ENCODE assay signal across 10 cellular contexts in the genomic region with DNA sequence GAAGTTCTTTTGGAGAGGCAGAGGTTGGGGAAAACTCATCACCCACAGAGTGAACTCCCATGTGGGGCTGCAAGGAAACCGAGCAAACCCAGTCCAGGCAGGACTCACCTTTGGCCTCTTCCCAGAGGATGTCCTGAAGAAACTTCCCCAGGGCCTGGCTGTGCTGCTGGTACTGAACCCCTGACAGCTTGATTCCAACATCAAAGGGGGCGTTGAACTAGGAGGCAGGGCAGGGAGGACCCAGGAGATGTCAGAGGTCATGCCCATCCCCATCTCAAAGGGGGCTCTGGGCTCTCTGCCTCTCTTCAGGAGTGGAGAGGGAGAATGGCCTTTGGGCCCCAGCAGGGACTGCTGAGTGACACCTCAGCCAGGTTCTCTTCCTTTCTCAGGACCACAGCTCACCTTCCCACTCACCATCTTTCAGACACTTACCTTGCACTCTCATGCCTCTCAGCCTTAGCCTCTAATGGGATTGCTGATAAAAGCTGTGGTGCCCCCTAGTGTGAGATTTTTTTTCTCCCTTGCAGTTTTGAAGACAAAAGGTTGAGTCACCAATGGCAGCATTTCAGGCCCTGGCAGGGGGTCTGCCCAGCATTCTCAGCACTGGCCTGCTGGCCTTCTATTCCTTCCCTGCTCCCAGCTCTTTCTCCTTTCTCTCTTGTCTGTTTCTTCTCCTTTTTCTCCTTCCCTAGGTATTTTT. TPM values are rescaled to one million over a fixed set of nuclear protein-coding genes. Genes with fewer than 3 reads are reported as not detected.
DNase-seq lines count a peak whose midpoint lies in the region; ATAC-seq, FAIRE-seq and TF ChIP-seq lines count a peak whose summit lies in the region.
"Had no signal": no experiment of that assay in that cellular context is flagged by ENCODE, and none has a peak within 500 bp of the region (broad histone marks: within the 10 kb centered on the region; RNA-seq: fewer than 3 reads in every experiment).

No MANE protein-coding gene starts in this region.

- ATAC-seq in GM12878 (no peak), HG03280 (IDR thresholded peaks at IDR 0.05; ENCODE audit: unreplicated experiment) (no peak), HG03520 (IDR thresholded peaks at IDR 0.05; ENCODE audit: unreplicated experiment) (no peak), HG03159 (IDR thresholded peaks at IDR 0.05; ENCODE audit: unreplicated experiment) (no peak)

- POLR2A ChIA-PET in GM10248 (lab: Yijun Ruan, JAX): no interaction called here
- POLR2A ChIA-PET in GM12878 (lab: Charles Lee): interaction anchor here (0.5 to 0.7 kb wide), 2 partner anchors 21 to 34 kb away, joined by 3 to 4 read pairs; no protein-coding TSS in a partner anchor

- BruUV-seq in GM12878 (replicated peaks; lab: Mats Ljungman, UMichigan): no TSS peak

- TF ChIP-seq POLR2A in GM12878 (IDR thresholded peaks at IDR 0.05; ENCODE audit: low read depth, low read length): peak; percentile 26; the same call in 1 of the 2 replicates

- CTCF ChIA-PET in GM10248 (lab: Yijun Ruan, JAX) (interaction anchor here (0.8 to 3.0 kb wide), 13 partner anchors 10 to 354 kb away, joined by 3 to 16 read pairs (median 4); partner anchors contain the start of genes CRELD1 and SEC13), GM12878 (lab: Yijun Ruan, JAX) (interaction anchor here (0.8 kb wide), 1 partner anchor 352 kb away, joined by 4 read pairs; no protein-coding TSS in a partner anchor)

- TF ChIP-seq EP300 in GM12878 (IDR thresholded peaks at IDR 0.05; ENCODE audit: borderline replicate concordance in 1 of 2, control insufficient read depth in 1 of 2, low read depth in 2 of 2, low read length in 2 of 2): no peak

- TF ChIP-seq CTCF in GM10248 (IDR thresholded peaks at IDR 0.05; ENCODE audit: control extremely low read depth, extremely low read depth, low read depth, missing control alignments): peak; percentile 28
- no peak for TF ChIP-seq CTCF in GM12878 (IDR thresholded peaks at IDR 0.05 in 2 of 3, conservative IDR thresholded peaks at IDR 0.05 in 1 of 3; ENCODE audit: control insufficient read depth in 2 of 3, extremely low read depth in 1 of 3, insufficient read depth in 1 of 3, low read depth in 3 of 3, low read length in 3 of 3)
- TF ChIP-seq CTCF in liver (IDR thresholded peaks at IDR 0.05; ENCODE audit: low read depth, low read length, missing input control): peak; percentile 23

- intact Hi-C loops in GM12878 (cut with micrococcal nuclease; ENCODE audit: unreplicated experiment): no loop called here

- no peak overlapping the region for H2AFZ ChIP-seq in GM12878 (ENCODE audit: control insufficient read depth, low read depth, low read length)

- in situ Hi-C loops in GM12878 (cut with MboI): no loop called here

- H3K27ac ChIP-seq in GM12878 (ENCODE audit: control insufficient read depth, insufficient read depth) (no peak overlapping the region), liver (ENCODE audit: low read depth in 1 of 2, low read length in 2 of 2) (no peak overlapping the region)
- H3K27ac ChIP-seq: psoas muscle had no signal

- RAD21 ChIA-PET in GM12878 (lab: Charles Lee; ENCODE audit: unreplicated experiment): no interaction called here

- peaks cover 8 to 14% of the 10 kb centered on the region in 2 experiments for H3K36me3 ChIP-seq in GM12878 (ENCODE audit: control insufficient read depth in 2 of 2, insufficient read depth in 2 of 2, low read length in 1 of 2)
- H3K36me3 ChIP-seq in liver (ENCODE audit: control insufficient read depth in 4 of 4, insufficient read depth in 3 of 4, low read depth in 1 of 4, low read length in 3 of 4): peaks cover 0 to 17% (median 7%) of the 10 kb centered on the region in 4 donors

- H3K9me3 ChIP-seq in GM12878 (replicated peaks; ENCODE audit: control insufficient read depth, insufficient read depth, low read length): no peaks in the 10 kb centered on the region
- no peaks in the 10 kb centered on the region for H3K9me3 ChIP-seq in liver (ENCODE audit: control insufficient read depth in 4 of 4, low read length in 3 of 4)
- H3K9me3 ChIP-seq: psoas muscle had no signal

- FAIRE-seq in GM12878 (lab: Jason Lieb, UNC): no peak

- 100% methylated on average over 2 of the region's 2 CpGs for WGBS in GM12878 (ENCODE audit: insufficient coverage, insufficient replicate concordance, low lambda C conversion rate, missing lambda C conversion rate)
- 89% methylated on average over 2 of the region's 2 CpGs for WGBS in liver

- no peaks in the 10 kb centered on the region for H3K27me3 ChIP-seq in GM12878 (replicated peaks in 1 of 2; ENCODE audit: control insufficient read depth in 2 of 2, insufficient read depth in 2 of 2, low read length in 1 of 2)
- H3K27me3 ChIP-seq in liver (ENCODE audit: control insufficient read depth in 4 of 4, insufficient read depth in 4 of 4, low read length in 3 of 4): no peaks in the 10 kb centered on the region

- DNase-seq in GM10248 (ENCODE audit: extremely low spot score): peak; percentile 50
- DNase-seq in NCI-H1092 (lab: John Stamatoyannopoulos, UW): peak; percentile 4
- no peak for DNase-seq in GM12878 (ENCODE audit: low read depth, low spot score)
- no peak for DNase-seq in NCI-H446 treated with DMSO at 0.1 percent for 48 hours (lab: John Stamatoyannopoulos, UW)
- DNase-seq: activated B cell treated with CpG ODN at 0.5 μM for 24 hours, psoas muscle had no signal

- no peaks in the 10 kb centered on the region for H3K79me2 ChIP-seq in GM12878 (ENCODE audit: control insufficient read depth, insufficient read depth, low read length)

- no peak overlapping the region for H3K9ac ChIP-seq in GM12878 (ENCODE audit: control insufficient read depth, insufficient read depth, low read length)
- no peak overlapping the region for H3K9ac ChIP-seq in liver (ENCODE audit: low read depth in 1 of 2, low read length in 2 of 2)

- SMC1A ChIA-PET in GM12878 (lab: Charles Lee; ENCODE audit: uncharacterized antibody, unreplicated experiment): interaction anchor here (1.6 kb wide), 1 partner anchor 12 kb away, joined by 4 read pairs; no protein-coding TSS in a partner anchor

- H3K4me1 ChIP-seq in GM12878 (ENCODE audit: control insufficient read depth, insufficient read depth, low read length) (peaks cover 7% of the 10 kb centered on the region; the same call in 1 of the 2 replicates), liver (ENCODE audit: control insufficient read depth in 4 of 4, insufficient read depth in 4 of 4, low read length in 3 of 4) (no peaks in the 10 kb centered on the region)
- H3K4me1 ChIP-seq: psoas muscle had no signal

- no peak overlapping the region for H3K4me2 ChIP-seq in GM12878 (ENCODE audit: control insufficient read depth, insufficient read depth)

- no peaks in the 10 kb centered on the region; the same call in 1 of the 2 replicates for H4K20me1 ChIP-seq in GM12878 (ENCODE audit: control insufficient read depth, insufficient read depth)

- H3K4me3 ChIP-seq in GM12878: no peak overlapping the region
- H3K4me3 ChIP-seq in liver (ENCODE audit: low read depth in 1 of 3, low read length in 3 of 3): no peak overlapping the region
- H3K4me3 ChIP-seq: psoas muscle had no signal

- TF ChIP-seq RAD21 in GM12878 (IDR thresholded peaks at IDR 0.05; ENCODE audit: insufficient read depth, low read depth, low read length) (no peak), liver (IDR thresholded peaks at IDR 0.05) (peak in 1 of 2 donors; percentile 59)

RNA-seq across cellular contexts. Expression of gene GHRL, which starts 6.0 kb away (rescaled TPM):
- total RNA-seq in GM12878 (2013; cell fraction: nucleolus; rRNA removed): 4.3 and 5.2 TPM in 2 replicates
- total RNA-seq in GM12878 (2014; rRNA removed) (0.73 TPM in 1 of 2 replicates, not detected in the other), GM12878 (2014; rRNA removed; fragmentation: Illumina TruSeq; extraction: Trizol) (0.55 and 0.67 TPM in 2 replicates), GM12878 (2021) (1.4 and 2.2 TPM in 2 replicates), liver (1 to 10 TPM in 1 of 2 donors, under 1 TPM in 1; 0.08 to 1.3 TPM)
- 1.7 TPM for polyA plus RNA-seq in GM12878 (2011; ENCODE audit: low read depth)
- polyA plus RNA-seq in GM12878 (2011; rRNA removed) (1.7 and 1.8 TPM in 2 replicates), GM12878 (2014; fragmentation: Illumina TruSeq; extraction: Trizol) (0.60 TPM in 1 of 2 replicates, not detected in the other), GM12878 (2014; fragmentation: Nextera tagmentation; extraction: Ambion mirVana) (under 1 TPM; 0.35 to 0.58 TPM), GM12878 (2014; rRNA removed) (1.0 and 2.4 TPM in 2 replicates), GM12878 (2016; fragmentation: Nextera tagmentation; extraction: Ambion mirVana) (1 to 10 TPM; 1.0 to 1.1 TPM), liver (under 1 TPM; 0.17 to 0.38 TPM)
- 2.2 and 2.4 TPM in 2 replicates for polyA plus RNA-seq in GM12878 (2011; cell fraction: cytosol; rRNA removed)
- 7.3 and 9.8 TPM in 2 replicates for polyA plus RNA-seq in GM12878 (2011; cell fraction: nucleus; rRNA removed)
- 1.0 and 2.7 TPM in 2 replicates for polyA plus RNA-seq in GM12878 (2012)
- polyA minus RNA-seq in GM12878 (2011; rRNA and poly(A)+ RNA removed): 0.88 and 2.3 TPM in 2 replicates
- polyA minus RNA-seq in GM12878 (2011; cell fraction: cytosol; rRNA and poly(A)+ RNA removed): 1.9 TPM in 1 of 2 replicates, not detected in the other
- 2.4 and 2.9 TPM in 2 replicates for polyA minus RNA-seq in GM12878 (2011; cell fraction: nucleus; rRNA and poly(A)+ RNA removed)

RNA-seq across cellular contexts. Expression of gene SEC13, which starts 34.2 kb away (rescaled TPM):
- 108 and 120 TPM in 2 replicates for total RNA-seq in GM12878 (2013; cell fraction: nucleolus; rRNA removed)
- total RNA-seq in GM12878 (2014; rRNA removed) (165 and 172 TPM in 2 replicates), GM12878 (2014; rRNA removed; fragmentation: Illumina TruSeq; extraction: Trizol) (100 and 115 TPM in 2 replicates), GM12878 (2021) (113 and 117 TPM in 2 replicates), liver (100 to 1,000 TPM in 1 of 2 donors, 10 to 100 TPM in 1; 72.5 to 100 TPM)
- polyA plus RNA-seq in GM12878 (2011; ENCODE audit: low read depth): 73.1 TPM
- polyA plus RNA-seq in GM12878 (2011; rRNA removed) (62.9 and 89.1 TPM in 2 replicates), GM12878 (2014; fragmentation: Illumina TruSeq; extraction: Trizol) (59.6 and 134 TPM in 2 replicates), GM12878 (2014; fragmentation: Nextera tagmentation; extraction: Ambion mirVana) (10 to 100 TPM; 42.8 to 55.6 TPM), GM12878 (2014; rRNA removed) (119 and 128 TPM in 2 replicates), GM12878 (2016; fragmentation: Nextera tagmentation; extraction: Ambion mirVana) (100 to 1,000 TPM; 211 to 229 TPM), liver (10 to 100 TPM; 61.6 to 87.1 TPM)
- polyA plus RNA-seq in GM12878 (2011; cell fraction: cytosol; rRNA removed): 127 and 179 TPM in 2 replicates
- polyA plus RNA-seq in GM12878 (2011; cell fraction: nucleus; rRNA removed): 111 and 137 TPM in 2 replicates
- polyA plus RNA-seq in GM12878 (2012): 97.6 and 109 TPM in 2 replicates
- polyA minus RNA-seq in GM12878 (2011; rRNA and poly(A)+ RNA removed): 150 and 197 TPM in 2 replicates
- 69.2 and 69.6 TPM in 2 replicates for polyA minus RNA-seq in GM12878 (2011; cell fraction: cytosol; rRNA and poly(A)+ RNA removed)
- polyA minus RNA-seq in GM12878 (2011; cell fraction: nucleus; rRNA and poly(A)+ RNA removed): 43.2 and 81.7 TPM in 2 replicates

RNA-seq across cellular contexts. Expression of gene TATDN2, which starts 38.5 kb away (rescaled TPM):
- total RNA-seq in GM12878 (2013; cell fraction: nucleolus; rRNA removed): 43.3 and 48.1 TPM in 2 replicates
- total RNA-seq in GM12878 (2014; rRNA removed): 7.7 and 10.0 TPM in 2 replicates
- total RNA-seq in GM12878 (2014; rRNA removed; fragmentation: Illumina TruSeq; extraction: Trizol): 22.0 and 23.9 TPM in 2 replicates
- total RNA-seq in GM12878 (2021): 31.8 and 36.5 TPM in 2 replicates
- polyA plus RNA-seq in GM12878 (2011; ENCODE audit: low read depth): 18.4 TPM
- polyA plus RNA-seq in GM12878 (2011; rRNA removed): 21.6 and 22.1 TPM in 2 replicates
- polyA plus RNA-seq in GM12878 (2011; cell fraction: cytosol; rRNA removed): 20.8 and 21.3 TPM in 2 replicates
- polyA plus RNA-seq in GM12878 (2011; cell fraction: nucleus; rRNA removed): 25.2 and 26.0 TPM in 2 replicates
- polyA plus RNA-seq in GM12878 (2012): 19.7 and 24.1 TPM in 2 replicates
- 27.3 and 28.1 TPM in 2 replicates for polyA plus RNA-seq in GM12878 (2014; fragmentation: Illumina TruSeq; extraction: Trizol)
- polyA plus RNA-seq in GM12878 (2014; fragmentation: Nextera tagmentation; extraction: Ambion mirVana): 1 to 10 TPM; 5.7 to 9.1 TPM
- 25.7 and 25.8 TPM in 2 replicates for polyA plus RNA-seq in GM12878 (2014; rRNA removed)
- 1 to 10 TPM; 4.2 to 5.6 TPM for polyA plus RNA-seq in GM12878 (2016; fragmentation: Nextera tagmentation; extraction: Ambion mirVana)
- polyA minus RNA-seq in GM12878 (2011; rRNA and poly(A)+ RNA removed): 29.6 and 51.2 TPM in 2 replicates
- 9.1 and 14.0 TPM in 2 replicates for polyA minus RNA-seq in GM12878 (2011; cell fraction: cytosol; rRNA and poly(A)+ RNA removed)
- polyA minus RNA-seq in GM12878 (2011; cell fraction: nucleus; rRNA and poly(A)+ RNA removed): 30.2 and 59.0 TPM in 2 replicates
- total RNA-seq in liver: 10 to 100 TPM in 1 of 2 donors, 1 to 10 TPM in 1; 9.8 to 14.2 TPM
- 1 to 10 TPM; 3.7 to 8.3 TPM for polyA plus RNA-seq in liver

Comparison
In these comparisons a context has a peak if more than half of its experiments do, and no peak if none do; other contexts are left out.
1. DNase-seq: peak in GM10248 (single experiment) and NCI-H1092 (single experiment); none in GM12878 (single experiment) and NCI-H446 treated with DMSO at 0.1 percent for 48 hours (single experiment).
2. CTCF ChIP-seq: peak in GM10248 (single experiment) and liver (single experiment); none in GM12878 (0 of 3).